Comparison of ENCODE assay signal across 1 cellular context in the genomic region with DNA sequence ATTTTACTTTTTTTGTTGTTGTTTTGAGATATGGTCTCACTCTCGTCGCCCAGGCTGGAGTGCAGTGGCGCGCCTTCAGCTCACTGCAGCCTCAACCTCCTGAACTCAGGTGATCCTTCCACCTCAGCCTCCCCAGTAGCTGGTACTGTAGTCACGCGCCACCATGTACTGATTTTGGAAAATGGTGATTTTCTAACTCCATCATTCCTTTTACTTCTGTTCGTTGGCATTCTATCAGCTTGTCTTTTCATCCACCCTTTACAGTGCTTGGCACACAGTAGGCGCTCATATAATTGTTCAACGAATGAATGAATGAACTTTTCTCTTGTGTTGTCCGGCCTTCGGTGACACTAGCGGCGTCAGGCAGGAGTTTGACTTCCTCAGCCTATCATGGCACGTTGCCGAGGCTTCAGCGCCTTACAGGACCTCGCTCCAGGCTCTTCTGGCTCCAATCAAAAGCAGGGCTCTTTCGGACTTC.
TF ChIP-seq lines count a peak whose summit lies in the region.

No MANE protein-coding gene starts in this region.

TF ChIP-seq in HepG2, 621 proteins besides CTCF, POLR2A, EP300 and RAD21 (continues in another document):
- peak; percentile 66 for TF ChIP-seq RFX5 (IDR thresholded peaks at IDR 0.05; ENCODE audit: low read depth, low read length)
- TF ChIP-seq ZNF383 (CRISPR knock-in tag; IDR thresholded peaks at IDR 0.05; ENCODE audit: borderline replicate concordance) = no peak
- TF ChIP-seq, protein P1, sequence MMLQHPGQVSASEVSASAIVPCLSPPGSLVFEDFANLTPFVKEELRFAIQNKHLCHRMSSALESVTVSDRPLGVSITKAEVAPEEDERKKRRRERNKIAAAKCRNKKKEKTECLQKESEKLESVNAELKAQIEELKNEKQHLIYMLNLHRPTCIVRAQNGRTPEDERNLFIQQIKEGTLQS (CRISPR knock-in tag; IDR thresholded peaks at IDR 0.05) = no peak
- no peak for TF ChIP-seq ZMYM4 (CRISPR knock-in tag; IDR thresholded peaks at IDR 0.05)
- no peak for TF ChIP-seq ZIK1 (CRISPR knock-in tag; IDR thresholded peaks at IDR 0.05; ENCODE audit: borderline replicate concordance, low read depth)
- no peak for TF ChIP-seq ZNF550 (CRISPR knock-in tag; IDR thresholded peaks at IDR 0.05; ENCODE audit: borderline replicate concordance)
- TF ChIP-seq, protein P2, sequence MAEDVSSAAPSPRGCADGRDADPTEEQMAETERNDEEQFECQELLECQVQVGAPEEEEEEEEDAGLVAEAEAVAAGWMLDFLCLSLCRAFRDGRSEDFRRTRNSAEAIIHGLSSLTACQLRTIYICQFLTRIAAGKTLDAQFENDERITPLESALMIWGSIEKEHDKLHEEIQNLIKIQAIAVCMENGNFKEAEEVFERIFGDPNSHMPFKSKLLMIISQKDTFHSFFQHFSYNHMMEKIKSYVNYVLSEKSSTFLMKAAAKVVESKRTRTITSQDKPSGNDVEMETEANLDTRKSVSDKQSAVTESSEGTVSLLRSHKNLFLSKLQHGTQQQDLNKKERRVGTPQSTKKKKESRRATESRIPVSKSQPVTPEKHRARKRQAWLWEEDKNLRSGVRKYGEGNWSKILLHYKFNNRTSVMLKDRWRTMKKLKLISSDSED (CRISPR knock-in tag; IDR thresholded peaks at IDR 0.05) = no peak
- TF ChIP-seq, protein P3, sequence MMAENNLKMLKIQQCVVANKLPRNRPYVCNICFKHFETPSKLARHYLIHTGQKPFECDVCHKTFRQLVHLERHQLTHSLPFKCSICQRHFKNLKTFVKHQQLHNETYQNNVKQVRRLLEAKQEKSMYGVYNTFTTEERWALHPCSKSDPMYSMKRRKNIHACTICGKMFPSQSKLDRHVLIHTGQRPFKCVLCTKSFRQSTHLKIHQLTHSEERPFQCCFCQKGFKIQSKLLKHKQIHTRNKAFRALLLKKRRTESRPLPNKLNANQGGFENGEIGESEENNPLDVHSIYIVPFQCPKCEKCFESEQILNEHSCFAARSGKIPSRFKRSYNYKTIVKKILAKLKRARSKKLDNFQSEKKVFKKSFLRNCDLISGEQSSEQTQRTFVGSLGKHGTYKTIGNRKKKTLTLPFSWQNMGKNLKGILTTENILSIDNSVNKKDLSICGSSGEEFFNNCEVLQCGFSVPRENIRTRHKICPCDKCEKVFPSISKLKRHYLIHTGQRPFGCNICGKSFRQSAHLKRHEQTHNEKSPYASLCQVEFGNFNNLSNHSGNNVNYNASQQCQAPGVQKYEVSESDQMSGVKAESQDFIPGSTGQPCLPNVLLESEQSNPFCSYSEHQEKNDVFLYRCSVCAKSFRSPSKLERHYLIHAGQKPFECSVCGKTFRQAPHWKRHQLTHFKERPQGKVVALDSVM (CRISPR knock-in tag; IDR thresholded peaks at IDR 0.05) = peak; percentile 40; the same call in 1 of the 2 replicates
- TF ChIP-seq XRCC5 (optimal IDR thresholded peaks at IDR 0.05; ENCODE audit: low read length) = no peak
- TF ChIP-seq, protein P4, sequence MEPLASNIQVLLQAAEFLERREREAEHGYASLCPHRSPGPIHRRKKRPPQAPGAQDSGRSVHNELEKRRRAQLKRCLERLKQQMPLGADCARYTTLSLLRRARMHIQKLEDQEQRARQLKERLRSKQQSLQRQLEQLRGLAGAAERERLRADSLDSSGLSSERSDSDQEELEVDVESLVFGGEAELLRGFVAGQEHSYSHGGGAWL (CRISPR knock-in tag; IDR thresholded peaks at IDR 0.05) = no peak
- no peak for TF ChIP-seq TMF1 (CRISPR knock-in tag; IDR thresholded peaks at IDR 0.05; ENCODE audit: low read depth)
- no peak for TF ChIP-seq SIN3B (IDR thresholded peaks at IDR 0.05; ENCODE audit: low read length)
- no peak for TF ChIP-seq NONO (IDR thresholded peaks at IDR 0.05)
- no peak for TF ChIP-seq NONO (CRISPR knock-in tag; conservative IDR thresholded peaks at IDR 0.05)
- peak; percentile 92 for TF ChIP-seq ZKSCAN1 (IDR thresholded peaks at IDR 0.05; ENCODE audit: low read length)
- TF ChIP-seq, protein P5, sequence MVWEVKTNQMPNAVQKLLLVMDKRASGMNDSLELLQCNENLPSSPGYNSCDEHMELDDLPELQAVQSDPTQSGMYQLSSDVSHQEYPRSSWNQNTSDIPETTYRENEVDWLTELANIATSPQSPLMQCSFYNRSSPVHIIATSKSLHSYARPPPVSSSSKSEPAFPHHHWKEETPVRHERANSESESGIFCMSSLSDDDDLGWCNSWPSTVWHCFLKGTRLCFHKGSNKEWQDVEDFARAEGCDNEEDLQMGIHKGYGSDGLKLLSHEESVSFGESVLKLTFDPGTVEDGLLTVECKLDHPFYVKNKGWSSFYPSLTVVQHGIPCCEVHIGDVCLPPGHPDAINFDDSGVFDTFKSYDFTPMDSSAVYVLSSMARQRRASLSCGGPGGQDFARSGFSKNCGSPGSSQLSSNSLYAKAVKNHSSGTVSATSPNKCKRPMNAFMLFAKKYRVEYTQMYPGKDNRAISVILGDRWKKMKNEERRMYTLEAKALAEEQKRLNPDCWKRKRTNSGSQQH (CRISPR knock-in tag; IDR thresholded peaks at IDR 0.05; ENCODE audit: low read depth) = peak; percentile 44; the same call in 1 of the 2 replicates
- TF ChIP-seq MYNN (CRISPR knock-in tag; IDR thresholded peaks at IDR 0.05; ENCODE audit: low read depth) = no peak
- TF ChIP-seq, protein P6, sequence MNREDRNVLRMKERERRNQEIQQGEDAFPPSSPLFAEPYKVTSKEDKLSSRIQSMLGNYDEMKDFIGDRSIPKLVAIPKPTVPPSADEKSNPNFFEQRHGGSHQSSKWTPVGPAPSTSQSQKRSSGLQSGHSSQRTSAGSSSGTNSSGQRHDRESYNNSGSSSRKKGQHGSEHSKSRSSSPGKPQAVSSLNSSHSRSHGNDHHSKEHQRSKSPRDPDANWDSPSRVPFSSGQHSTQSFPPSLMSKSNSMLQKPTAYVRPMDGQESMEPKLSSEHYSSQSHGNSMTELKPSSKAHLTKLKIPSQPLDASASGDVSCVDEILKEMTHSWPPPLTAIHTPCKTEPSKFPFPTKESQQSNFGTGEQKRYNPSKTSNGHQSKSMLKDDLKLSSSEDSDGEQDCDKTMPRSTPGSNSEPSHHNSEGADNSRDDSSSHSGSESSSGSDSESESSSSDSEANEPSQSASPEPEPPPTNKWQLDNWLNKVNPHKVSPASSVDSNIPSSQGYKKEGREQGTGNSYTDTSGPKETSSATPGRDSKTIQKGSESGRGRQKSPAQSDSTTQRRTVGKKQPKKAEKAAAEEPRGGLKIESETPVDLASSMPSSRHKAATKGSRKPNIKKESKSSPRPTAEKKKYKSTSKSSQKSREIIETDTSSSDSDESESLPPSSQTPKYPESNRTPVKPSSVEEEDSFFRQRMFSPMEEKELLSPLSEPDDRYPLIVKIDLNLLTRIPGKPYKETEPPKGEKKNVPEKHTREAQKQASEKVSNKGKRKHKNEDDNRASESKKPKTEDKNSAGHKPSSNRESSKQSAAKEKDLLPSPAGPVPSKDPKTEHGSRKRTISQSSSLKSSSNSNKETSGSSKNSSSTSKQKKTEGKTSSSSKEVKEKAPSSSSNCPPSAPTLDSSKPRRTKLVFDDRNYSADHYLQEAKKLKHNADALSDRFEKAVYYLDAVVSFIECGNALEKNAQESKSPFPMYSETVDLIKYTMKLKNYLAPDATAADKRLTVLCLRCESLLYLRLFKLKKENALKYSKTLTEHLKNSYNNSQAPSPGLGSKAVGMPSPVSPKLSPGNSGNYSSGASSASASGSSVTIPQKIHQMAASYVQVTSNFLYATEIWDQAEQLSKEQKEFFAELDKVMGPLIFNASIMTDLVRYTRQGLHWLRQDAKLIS (CRISPR knock-in tag; IDR thresholded peaks at IDR 0.05) = no peak
- TF ChIP-seq KAT2B (IDR thresholded peaks at IDR 0.05; ENCODE audit: borderline replicate concordance, low read depth, low read length) = no peak
- TF ChIP-seq MAZ (IDR thresholded peaks at IDR 0.05; ENCODE audit: borderline replicate concordance, low read depth, low read length) = no peak
- TF ChIP-seq MAZ (CRISPR knock-in tag; IDR thresholded peaks at IDR 0.05; ENCODE audit: low read depth) = no peak
- no peak for TF ChIP-seq SP5 (CRISPR knock-in tag; IDR thresholded peaks at IDR 0.05; ENCODE audit: borderline replicate concordance, low read depth)
- 0 out of 2 replicates have a peak, but pooled peaks have one; percentile 21 for TF ChIP-seq ZBTB42 (CRISPR knock-in tag; IDR thresholded peaks at IDR 0.05)
- TF ChIP-seq MZF1 (CRISPR knock-in tag; IDR thresholded peaks at IDR 0.05; ENCODE audit: borderline replicate concordance) = no peak
- no peak for TF ChIP-seq SMAD1 (CRISPR knock-in tag; IDR thresholded peaks at IDR 0.05; ENCODE audit: borderline replicate concordance, low read depth)
- TF ChIP-seq, protein P7, sequence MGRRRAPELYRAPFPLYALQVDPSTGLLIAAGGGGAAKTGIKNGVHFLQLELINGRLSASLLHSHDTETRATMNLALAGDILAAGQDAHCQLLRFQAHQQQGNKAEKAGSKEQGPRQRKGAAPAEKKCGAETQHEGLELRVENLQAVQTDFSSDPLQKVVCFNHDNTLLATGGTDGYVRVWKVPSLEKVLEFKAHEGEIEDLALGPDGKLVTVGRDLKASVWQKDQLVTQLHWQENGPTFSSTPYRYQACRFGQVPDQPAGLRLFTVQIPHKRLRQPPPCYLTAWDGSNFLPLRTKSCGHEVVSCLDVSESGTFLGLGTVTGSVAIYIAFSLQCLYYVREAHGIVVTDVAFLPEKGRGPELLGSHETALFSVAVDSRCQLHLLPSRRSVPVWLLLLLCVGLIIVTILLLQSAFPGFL (CRISPR knock-in tag; IDR thresholded peaks at IDR 0.05) = no peak
- TF ChIP-seq IKZF1 (IDR thresholded peaks at IDR 0.05) = no peak
- no peak for TF ChIP-seq THAP11 (CRISPR knock-in tag; IDR thresholded peaks at IDR 0.05)
- no peak for TF ChIP-seq ZNF207 (IDR thresholded peaks at IDR 0.05; ENCODE audit: borderline replicate concordance)
- no peak for TF ChIP-seq ZNF460 (CRISPR knock-in tag; IDR thresholded peaks at IDR 0.05; ENCODE audit: borderline replicate concordance)
- TF ChIP-seq, protein P8, sequence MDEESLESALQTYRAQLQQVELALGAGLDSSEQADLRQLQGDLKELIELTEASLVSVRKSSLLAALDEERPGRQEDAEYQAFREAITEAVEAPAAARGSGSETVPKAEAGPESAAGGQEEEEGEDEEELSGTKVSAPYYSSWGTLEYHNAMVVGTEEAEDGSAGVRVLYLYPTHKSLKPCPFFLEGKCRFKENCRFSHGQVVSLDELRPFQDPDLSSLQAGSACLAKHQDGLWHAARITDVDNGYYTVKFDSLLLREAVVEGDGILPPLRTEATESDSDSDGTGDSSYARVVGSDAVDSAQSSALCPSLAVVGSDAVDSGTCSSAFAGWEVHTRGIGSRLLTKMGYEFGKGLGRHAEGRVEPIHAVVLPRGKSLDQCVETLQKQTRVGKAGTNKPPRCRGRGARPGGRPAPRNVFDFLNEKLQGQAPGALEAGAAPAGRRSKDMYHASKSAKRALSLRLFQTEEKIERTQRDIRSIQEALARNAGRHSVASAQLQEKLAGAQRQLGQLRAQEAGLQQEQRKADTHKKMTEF (CRISPR knock-in tag; IDR thresholded peaks at IDR 0.05) = no peak
- TF ChIP-seq, protein P9, sequence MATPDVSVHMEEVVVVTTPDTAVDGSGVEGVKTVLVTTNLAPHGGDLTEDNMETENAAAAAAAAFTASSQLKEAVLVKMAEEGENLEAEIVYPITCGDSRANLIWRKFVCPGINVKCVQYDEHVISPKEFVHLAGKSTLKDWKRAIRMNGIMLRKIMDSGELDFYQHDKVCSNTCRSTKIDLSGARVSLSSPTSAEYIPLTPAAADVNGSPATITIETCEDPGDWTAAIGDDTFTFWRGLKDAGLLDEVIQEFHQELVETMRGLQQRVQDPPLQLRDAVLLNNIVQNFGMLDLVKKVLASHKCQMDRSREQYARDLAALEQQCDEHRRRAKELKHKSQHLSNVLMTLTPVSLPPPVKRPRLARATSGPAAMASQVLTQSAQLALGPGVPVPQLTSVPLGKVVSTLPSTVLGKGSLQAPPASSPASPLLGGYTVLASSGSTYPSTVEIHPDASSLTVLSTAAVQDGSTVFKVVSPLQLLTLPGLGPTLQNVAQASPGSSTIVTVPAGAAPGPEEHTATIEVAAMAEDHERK (CRISPR knock-in tag; IDR thresholded peaks at IDR 0.05; ENCODE audit: low read depth) = no peak
- no peak for TF ChIP-seq ZNF136 (CRISPR knock-in tag; IDR thresholded peaks at IDR 0.05; ENCODE audit: low read depth)
- TF ChIP-seq, protein P10, sequence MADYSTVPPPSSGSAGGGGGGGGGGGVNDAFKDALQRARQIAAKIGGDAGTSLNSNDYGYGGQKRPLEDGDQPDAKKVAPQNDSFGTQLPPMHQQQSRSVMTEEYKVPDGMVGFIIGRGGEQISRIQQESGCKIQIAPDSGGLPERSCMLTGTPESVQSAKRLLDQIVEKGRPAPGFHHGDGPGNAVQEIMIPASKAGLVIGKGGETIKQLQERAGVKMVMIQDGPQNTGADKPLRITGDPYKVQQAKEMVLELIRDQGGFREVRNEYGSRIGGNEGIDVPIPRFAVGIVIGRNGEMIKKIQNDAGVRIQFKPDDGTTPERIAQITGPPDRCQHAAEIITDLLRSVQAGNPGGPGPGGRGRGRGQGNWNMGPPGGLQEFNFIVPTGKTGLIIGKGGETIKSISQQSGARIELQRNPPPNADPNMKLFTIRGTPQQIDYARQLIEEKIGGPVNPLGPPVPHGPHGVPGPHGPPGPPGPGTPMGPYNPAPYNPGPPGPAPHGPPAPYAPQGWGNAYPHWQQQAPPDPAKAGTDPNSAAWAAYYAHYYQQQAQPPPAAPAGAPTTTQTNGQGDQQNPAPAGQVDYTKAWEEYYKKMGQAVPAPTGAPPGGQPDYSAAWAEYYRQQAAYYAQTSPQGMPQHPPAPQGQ (CRISPR knock-in tag; IDR thresholded peaks at IDR 0.05; ENCODE audit: borderline replicate concordance) = no peak
- TF ChIP-seq ZC3H13 (CRISPR knock-in tag; IDR thresholded peaks at IDR 0.05) = no peak
- TF ChIP-seq NR3C1 (CRISPR knock-in tag; IDR thresholded peaks at IDR 0.05) = no peak
- no peak for TF ChIP-seq ARID2 (CRISPR knock-in tag; IDR thresholded peaks at IDR 0.05; ENCODE audit: borderline replicate concordance)
- peak; percentile 16; the same call in 1 of the 2 replicates for TF ChIP-seq ZNF354B (CRISPR knock-in tag; IDR thresholded peaks at IDR 0.05)
- TF ChIP-seq, protein P11, sequence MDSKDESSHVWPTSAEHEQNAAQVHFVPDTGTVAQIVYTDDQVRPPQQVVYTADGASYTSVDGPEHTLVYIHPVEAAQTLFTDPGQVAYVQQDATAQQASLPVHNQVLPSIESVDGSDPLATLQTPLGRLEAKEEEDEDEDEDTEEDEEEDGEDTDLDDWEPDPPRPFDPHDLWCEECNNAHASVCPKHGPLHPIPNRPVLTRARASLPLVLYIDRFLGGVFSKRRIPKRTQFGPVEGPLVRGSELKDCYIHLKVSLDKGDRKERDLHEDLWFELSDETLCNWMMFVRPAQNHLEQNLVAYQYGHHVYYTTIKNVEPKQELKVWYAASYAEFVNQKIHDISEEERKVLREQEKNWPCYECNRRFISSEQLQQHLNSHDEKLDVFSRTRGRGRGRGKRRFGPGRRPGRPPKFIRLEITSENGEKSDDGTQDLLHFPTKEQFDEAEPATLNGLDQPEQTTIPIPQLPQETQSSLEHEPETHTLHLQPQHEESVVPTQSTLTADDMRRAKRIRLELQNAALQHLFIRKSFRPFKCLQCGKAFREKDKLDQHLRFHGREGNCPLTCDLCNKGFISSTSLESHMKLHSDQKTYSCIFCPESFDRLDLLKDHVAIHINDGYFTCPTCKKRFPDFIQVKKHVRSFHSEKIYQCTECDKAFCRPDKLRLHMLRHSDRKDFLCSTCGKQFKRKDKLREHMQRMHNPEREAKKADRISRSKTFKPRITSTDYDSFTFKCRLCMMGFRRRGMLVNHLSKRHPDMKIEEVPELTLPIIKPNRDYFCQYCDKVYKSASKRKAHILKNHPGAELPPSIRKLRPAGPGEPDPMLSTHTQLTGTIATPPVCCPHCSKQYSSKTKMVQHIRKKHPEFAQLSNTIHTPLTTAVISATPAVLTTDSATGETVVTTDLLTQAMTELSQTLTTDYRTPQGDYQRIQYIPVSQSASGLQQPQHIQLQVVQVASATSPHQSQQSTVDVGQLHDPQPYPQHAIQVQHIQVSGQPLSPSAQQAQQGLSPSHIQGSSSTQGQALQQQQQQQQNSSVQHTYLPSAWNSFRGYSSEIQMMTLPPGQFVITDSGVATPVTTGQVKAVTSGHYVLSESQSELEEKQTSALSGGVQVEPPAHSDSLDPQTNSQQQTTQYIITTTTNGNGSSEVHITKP (CRISPR knock-in tag; IDR thresholded peaks at IDR 0.05; ENCODE audit: low read depth) = no peak
